1 cellular context compared by ENCODE assay signal in the genomic region with DNA sequence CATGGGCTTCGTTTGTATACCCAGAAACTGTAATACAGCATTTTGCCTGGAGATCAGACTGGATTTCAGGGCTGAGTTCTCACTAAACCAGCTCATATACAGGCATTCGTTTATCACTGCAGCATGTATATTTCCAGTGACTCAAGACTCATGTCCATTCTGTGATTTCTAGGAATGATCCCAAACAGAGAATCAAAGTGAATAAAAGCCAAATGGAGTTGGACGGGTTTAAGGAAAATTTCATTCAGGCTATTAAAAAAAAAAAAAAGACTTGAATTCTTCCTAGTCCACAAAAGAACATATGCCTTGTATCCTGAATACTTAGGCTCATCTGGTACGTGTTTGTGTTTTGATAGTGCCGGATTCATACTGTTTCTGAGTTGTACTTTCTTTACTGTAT.
TF ChIP-seq lines count a peak whose summit lies in the region.

No MANE protein-coding gene starts in this region.

TF ChIP-seq in SK-N-SH treated with all-trans-retinoic acid at 6 μM for 48 hours, 23 proteins besides CTCF, POLR2A, EP300 and RAD21 (continued from another document):
- TF ChIP-seq OSR1 (CRISPR knock-in tag; IDR thresholded peaks at IDR 0.05) (no peak), ESRRG (CRISPR knock-in tag; IDR thresholded peaks at IDR 0.05) (no peak), ZFP3 (CRISPR knock-in tag; IDR thresholded peaks at IDR 0.05) (no peak), RARB (CRISPR knock-in tag; IDR thresholded peaks at IDR 0.05) (no peak), ZFP30 (CRISPR knock-in tag; IDR thresholded peaks at IDR 0.05) (no peak), GLIS3 (CRISPR knock-in tag; IDR thresholded peaks at IDR 0.05) (no peak), ISL1 (CRISPR knock-in tag; IDR thresholded peaks at IDR 0.05) (no peak), ARNTL (CRISPR knock-in tag; IDR thresholded peaks at IDR 0.05; ENCODE audit: borderline replicate concordance, low read depth) (no peak), PPARA (CRISPR knock-in tag; IDR thresholded peaks at IDR 0.05; ENCODE audit: borderline replicate concordance) (no peak), SNAI2 (CRISPR knock-in tag; IDR thresholded peaks at IDR 0.05) (no peak), ZC3H10 (CRISPR knock-in tag; IDR thresholded peaks at IDR 0.05) (no peak), ZNF70 (CRISPR knock-in tag; IDR thresholded peaks at IDR 0.05) (no peak), PATZ1 (CRISPR knock-in tag; IDR thresholded peaks at IDR 0.05; ENCODE audit: borderline replicate concordance) (no peak), CSDC2 (CRISPR knock-in tag; IDR thresholded peaks at IDR 0.05) (no peak), TSHZ2 (CRISPR knock-in tag; IDR thresholded peaks at IDR 0.05) (no peak)
- TF ChIP-seq, protein P1, sequence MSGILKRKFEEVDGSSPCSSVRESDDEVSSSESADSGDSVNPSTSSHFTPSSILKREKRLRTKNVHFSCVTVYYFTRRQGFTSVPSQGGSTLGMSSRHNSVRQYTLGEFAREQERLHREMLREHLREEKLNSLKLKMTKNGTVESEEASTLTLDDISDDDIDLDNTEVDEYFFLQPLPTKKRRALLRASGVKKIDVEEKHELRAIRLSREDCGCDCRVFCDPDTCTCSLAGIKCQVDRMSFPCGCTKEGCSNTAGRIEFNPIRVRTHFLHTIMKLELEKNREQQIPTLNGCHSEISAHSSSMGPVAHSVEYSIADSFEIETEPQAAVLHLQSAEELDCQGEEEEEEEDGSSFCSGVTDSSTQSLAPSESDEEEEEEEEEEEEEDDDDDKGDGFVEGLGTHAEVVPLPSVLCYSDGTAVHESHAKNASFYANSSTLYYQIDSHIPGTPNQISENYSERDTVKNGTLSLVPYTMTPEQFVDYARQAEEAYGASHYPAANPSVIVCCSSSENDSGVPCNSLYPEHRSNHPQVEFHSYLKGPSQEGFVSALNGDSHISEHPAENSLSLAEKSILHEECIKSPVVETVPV (CRISPR knock-in tag; IDR thresholded peaks at IDR 0.05): no peak
